10 cellular contexts compared by ENCODE assay signal in genomic region chr3:72661115-72661457, GRCh38.
DNase-seq lines count a peak whose midpoint lies in the region; ATAC-seq and TF ChIP-seq lines count a peak whose summit lies in the region.
"Had no signal": no experiment of that assay in that cellular context is flagged by ENCODE, and none has a peak within 500 bp of the region (broad histone marks: within the 10 kb centered on the region; RNA-seq: fewer than 3 reads in every experiment).

No MANE protein-coding gene starts in this region.

- H3K9ac ChIP-seq in IMR-90 (ENCODE audit: low read depth, low read length), result no peak overlapping the region
- H3K9ac ChIP-seq: BLaER1 treated with 17β-estradiol and CSF1 and Interleukin-3, amounts not matched to agents 10 nM and 100 nM had no signal

- H3K27ac ChIP-seq in 22Rv1 (0 out of 2 replicates have a peak overlapping the region, but pooled peaks have one; percentile 3), IMR-90 (ENCODE audit: insufficient read depth, low read length) (no peak overlapping the region)
- H3K27ac ChIP-seq: BLaER1 treated with 17β-estradiol and CSF1 and Interleukin-3, amounts not matched to agents 10 nM and 100 nM had no signal

- TF ChIP-seq RAD21 in IMR-90 (IDR thresholded peaks at IDR 0.05; ENCODE audit: low read length), result no peak

- H2AK9ac ChIP-seq in IMR-90 (replicated peaks; ENCODE audit: low read depth, low read length, poor library complexity), result no peak overlapping the region

- no peaks in the 10 kb centered on the region for H3K79me1 ChIP-seq in IMR-90 (ENCODE audit: low read depth in 1 of 2, low read length in 2 of 2)

- no peak overlapping the region for H3K4me2 ChIP-seq in IMR-90 (ENCODE audit: low read depth, low read length)
- H3K4me2 ChIP-seq: BLaER1 treated with 17β-estradiol and CSF1 and Interleukin-3, amounts not matched to agents 10 nM and 100 nM had no signal

- TF ChIP-seq CTCF in 22Rv1 (IDR thresholded peaks at IDR 0.05) (no peak), IMR-90 (conservative IDR thresholded peaks at IDR 0.05; ENCODE audit: low read depth, low read length) (no peak)

- H3K4me1 ChIP-seq in IMR-90 (ENCODE audit: control insufficient read depth, insufficient read depth, low read length), result no peaks in the 10 kb centered on the region

- H2AFZ ChIP-seq in IMR-90 (replicated peaks; ENCODE audit: low read length, poor library complexity), result no peak overlapping the region

- no peak overlapping the region for H3K14ac ChIP-seq in IMR-90 (replicated peaks; ENCODE audit: low read depth, low read length)

- in situ Hi-C loops in IMR-90 (cut with MboI; ENCODE audit: low sequenced_read_pairs), result no loop called here

- H3K27me3 ChIP-seq in IMR-90 (ENCODE audit: control insufficient read depth, insufficient read depth, low read length), result peaks cover 5% of the 10 kb centered on the region; the same call in 1 of the 2 replicates
- H3K27me3 ChIP-seq: BLaER1 treated with 17β-estradiol and CSF1 and Interleukin-3, amounts not matched to agents 10 nM and 100 nM had no signal

- TF ChIP-seq POLR2A in IMR-90 (IDR thresholded peaks at IDR 0.05; ENCODE audit: low read depth, low read length), result no peak

- peak; percentile 63 for DNase-seq in IMR-90
- peak in 32 of 56 donors; percentile 4 to 58 (median 24) for DNase-seq in amygdala (lab: John Stamatoyannopoulos, UW)
- DNase-seq in iPS-NIHi11 (ENCODE audit: low spot score), result peak; percentile 50
- DNase-seq: activated CD4-positive, alpha-beta T cell treated with anti-CD3 and anti-CD28 coated beads, Interleukin-2, amount 50 U/mL, for 48 hours had no signal

- no peak overlapping the region for H3K56ac ChIP-seq in IMR-90 (ENCODE audit: extremely low read depth, insufficient read depth, low read length)

- no peak overlapping the region for H2BK5ac ChIP-seq in IMR-90 (ENCODE audit: low read depth, low read length, poor library complexity, severe bottlenecking)

- H4K5ac ChIP-seq in IMR-90 (ENCODE audit: low read depth, low read length), result no peak overlapping the region

- H2BK20ac ChIP-seq in IMR-90 (ENCODE audit: low read depth, low read length), result no peak overlapping the region

- no CpG with 5 or more reads among the region's 2 CpGs for WGBS in IMR-90 (ENCODE audit: extremely low coverage in 2 of 2, insufficient read length in 1 of 2), 2 experiments

- H3K9me1 ChIP-seq in IMR-90 (ENCODE audit: insufficient read depth, low read length), result no peaks in the 10 kb centered on the region

- intact Hi-C loops in IMR-90 (cut with micrococcal nuclease), result no loop called here

- H4K8ac ChIP-seq in IMR-90 (ENCODE audit: low read depth in 2 of 2, low read length in 2 of 2), result no peak overlapping the region

- no peak overlapping the region for H2BK120ac ChIP-seq in IMR-90 (ENCODE audit: low read depth, low read length)

- ATAC-seq in IMR-90 (ENCODE audit: low read depth) (peak; percentile 70), HG02678 (IDR thresholded peaks at IDR 0.05; ENCODE audit: unreplicated experiment) (no peak), HG03280 (IDR thresholded peaks at IDR 0.05; ENCODE audit: unreplicated experiment) (no peak), GM21515 (IDR thresholded peaks at IDR 0.05; ENCODE audit: unreplicated experiment) (no peak), HG02642 (IDR thresholded peaks at IDR 0.05; ENCODE audit: poor library complexity, unreplicated experiment) (no peak)

- no peak overlapping the region for H2AK5ac ChIP-seq in IMR-90 (ENCODE audit: low read depth, low read length)

- no peak overlapping the region for H4K91ac ChIP-seq in IMR-90 (ENCODE audit: insufficient read depth, low read depth, low read length)

- H3K9me3 ChIP-seq in IMR-90 (ENCODE audit: control insufficient read depth, insufficient read depth, low read length), result no peaks in the 10 kb centered on the region
- H3K9me3 ChIP-seq: BLaER1 treated with 17β-estradiol and CSF1 and Interleukin-3, amounts not matched to agents 10 nM and 100 nM had no signal

- H2BK15ac ChIP-seq in IMR-90 (ENCODE audit: low read depth, low read length), result no peak overlapping the region

- no peaks in the 10 kb centered on the region for H4K20me1 ChIP-seq in IMR-90 (ENCODE audit: insufficient read depth, low read length)
- H4K20me1 ChIP-seq: BLaER1 treated with 17β-estradiol and CSF1 and Interleukin-3, amounts not matched to agents 10 nM and 100 nM had no signal

- H3K36me3 ChIP-seq in IMR-90 (ENCODE audit: control insufficient read depth, insufficient read depth, low read length), result no peaks in the 10 kb centered on the region
- H3K36me3 ChIP-seq: BLaER1 treated with 17β-estradiol and CSF1 and Interleukin-3, amounts not matched to agents 10 nM and 100 nM had no signal

- H3K18ac ChIP-seq in IMR-90 (ENCODE audit: low read depth, low read length), result no peak overlapping the region

- no peak overlapping the region for H3K23ac ChIP-seq in IMR-90 (ENCODE audit: low read depth, low read length)

- CTCF ChIA-PET in IMR-90 (lab: Yijun Ruan, JAX), result no interaction called here

- no TSS peak for BruUV-seq in IMR-90 (replicated peaks; lab: Mats Ljungman, UMichigan)

- no peak overlapping the region for H3K4me3 ChIP-seq in IMR-90 (ENCODE audit: insufficient read depth, low read depth, low read length)
- H3K4me3 ChIP-seq: BLaER1 treated with 17β-estradiol and CSF1 and Interleukin-3, amounts not matched to agents 10 nM and 100 nM had no signal

- no peak overlapping the region for H3K4ac ChIP-seq in IMR-90 (ENCODE audit: low read depth, low read length)

- POLR2A ChIA-PET in IMR-90 (lab: Charles Lee; ENCODE audit: unreplicated experiment), result no interaction called here

- dilution Hi-C loops in IMR-90 (cut with HindIII; ENCODE audit: low sequenced_read_pairs, unreplicated experiment), result no loop called here

TF ChIP-seq in IMR-90, 13 proteins besides CTCF, POLR2A, EP300 and RAD21:
- TF ChIP-seq SMC3 (IDR thresholded peaks at IDR 0.05; ENCODE audit: low read depth, low read length) (no peak), MAZ (IDR thresholded peaks at IDR 0.05; ENCODE audit: borderline replicate concordance, low read depth, low read length) (no peak), MXI1 (IDR thresholded peaks at IDR 0.05; ENCODE audit: borderline replicate concordance, low read depth, low read length) (no peak), NFE2L2 (IDR thresholded peaks at IDR 0.05; ENCODE audit: low read depth, low read length) (no peak), MAFK (IDR thresholded peaks at IDR 0.05; ENCODE audit: low read depth, low read length) (no peak), RFX5 (IDR thresholded peaks at IDR 0.05; ENCODE audit: low read depth, low read length) (no peak), FOS (IDR thresholded peaks at IDR 0.05; ENCODE audit: low read depth, low read length) (no peak)
- TF ChIP-seq, protein P1, sequence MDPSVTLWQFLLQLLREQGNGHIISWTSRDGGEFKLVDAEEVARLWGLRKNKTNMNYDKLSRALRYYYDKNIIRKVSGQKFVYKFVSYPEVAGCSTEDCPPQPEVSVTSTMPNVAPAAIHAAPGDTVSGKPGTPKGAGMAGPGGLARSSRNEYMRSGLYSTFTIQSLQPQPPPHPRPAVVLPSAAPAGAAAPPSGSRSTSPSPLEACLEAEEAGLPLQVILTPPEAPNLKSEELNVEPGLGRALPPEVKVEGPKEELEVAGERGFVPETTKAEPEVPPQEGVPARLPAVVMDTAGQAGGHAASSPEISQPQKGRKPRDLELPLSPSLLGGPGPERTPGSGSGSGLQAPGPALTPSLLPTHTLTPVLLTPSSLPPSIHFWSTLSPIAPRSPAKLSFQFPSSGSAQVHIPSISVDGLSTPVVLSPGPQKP (IDR thresholded peaks at IDR 0.05; ENCODE audit: borderline replicate concordance, low read depth, low read length), result no peak
